ENCODE assay signal across 15 cellular contexts in genomic region chr1:209873067-209873810, GRCh38. TPM values are rescaled to one million over a fixed set of nuclear protein-coding genes. Genes with fewer than 3 reads are reported as not detected.
DNase-seq lines count a peak whose midpoint lies in the region; ATAC-seq, FAIRE-seq and TF ChIP-seq lines count a peak whose summit lies in the region.
"Had no signal": no experiment of that assay in that cellular context is flagged by ENCODE, and none has a peak within 500 bp of the region (broad histone marks: within the 10 kb centered on the region; RNA-seq: fewer than 3 reads in every experiment).

No MANE protein-coding gene starts in this region.

- no peak overlapping the region for H2BK5ac ChIP-seq in neuronal stem cell (ENCODE audit: low read length)

- no peak for TF ChIP-seq CTCF in ovary (IDR thresholded peaks at IDR 0.05)

- H2AK5ac ChIP-seq in neuronal stem cell (ENCODE audit: low read depth, low read length), result no peak overlapping the region

- H3K23ac ChIP-seq in neuronal stem cell (ENCODE audit: low read depth, low read length, poor library complexity), result no peak overlapping the region

- no peak overlapping the region for H2BK120ac ChIP-seq in neuronal stem cell (ENCODE audit: low read depth, low read length)

- peak; percentile 98 for FAIRE-seq in G401.6 (lab: Jason Lieb, UNC)
- FAIRE-seq: GM18507 had no signal

- H3K14ac ChIP-seq in neuronal stem cell (ENCODE audit: low read length), result no peak overlapping the region

- no CpG with 5 or more reads among the region's 3 CpGs for WGBS in neuronal stem cell (ENCODE audit: extremely low coverage in 2 of 2, insufficient read length in 2 of 2, insufficient replicate concordance in 1 of 2), 2 donors
- WGBS in ovary, 3 donors, result 74 to 84% (median 78%) methylated on average over 3 of the region's 3 CpGs

- H4K8ac ChIP-seq in neuronal stem cell (ENCODE audit: low read depth, low read length), result no peak overlapping the region

- H3K18ac ChIP-seq in neuronal stem cell (ENCODE audit: low read length), result no peak overlapping the region

- H3K9me3 ChIP-seq in neuronal stem cell (replicated peaks in 1 of 2; ENCODE audit: control insufficient read depth in 2 of 2, insufficient read depth in 1 of 2, low read depth in 1 of 2, low read length in 2 of 2), result no peaks in the 10 kb centered on the region
- H3K9me3 ChIP-seq in ovary, result no peaks in the 10 kb centered on the region
- H3K9me3 ChIP-seq: body of pancreas had no signal

- H3K27ac ChIP-seq in neuronal stem cell (replicated peaks; ENCODE audit: low read length) (no peak overlapping the region), ovary (no peak overlapping the region)
- H3K27ac ChIP-seq: BLaER1 treated with 17β-estradiol and CSF1 and Interleukin-3, amounts not matched to agents 10 nM and 100 nM; body of pancreas had no signal

- no peak overlapping the region for H3K4me2 ChIP-seq in neuronal stem cell (ENCODE audit: insufficient read depth, low read length, poor library complexity, severe bottlenecking)
- H3K4me2 ChIP-seq: BLaER1 treated with 17β-estradiol and CSF1 and Interleukin-3, amounts not matched to agents 10 nM and 100 nM had no signal

- H3K4me3 ChIP-seq in neuronal stem cell (ENCODE audit: low read length in 2 of 2), result no peak overlapping the region
- no peak overlapping the region for H3K4me3 ChIP-seq in ovary
- H3K4me3 ChIP-seq: BLaER1 treated with 17β-estradiol and CSF1 and Interleukin-3, amounts not matched to agents 10 nM and 100 nM; body of pancreas had no signal

- peaks cover 0 to 16% (median 0%) of the 10 kb centered on the region in 3 experiments for H3K27me3 ChIP-seq in neuronal stem cell (ENCODE audit: control insufficient read depth in 3 of 3, insufficient read depth in 3 of 3, low read depth in 1 of 3, low read length in 3 of 3)
- no peaks in the 10 kb centered on the region for H3K27me3 ChIP-seq in ovary
- H3K27me3 ChIP-seq: BLaER1 treated with 17β-estradiol and CSF1 and Interleukin-3, amounts not matched to agents 10 nM and 100 nM; body of pancreas had no signal

- ATAC-seq in HG02763 (IDR thresholded peaks at IDR 0.05; ENCODE audit: unreplicated experiment), result no peak
- no peak for ATAC-seq in HG03354 (IDR thresholded peaks at IDR 0.05; ENCODE audit: poor library complexity, severe bottlenecking, unreplicated experiment)
- ATAC-seq: body of pancreas had no signal

- no peak overlapping the region for H2BK12ac ChIP-seq in neuronal stem cell (ENCODE audit: low read length)

- TF ChIP-seq POLR2A in ovary (IDR thresholded peaks at IDR 0.05), result no peak

- no peak overlapping the region for H3K9ac ChIP-seq in neuronal stem cell (ENCODE audit: low read depth, low read length, poor library complexity)
- H3K9ac ChIP-seq: BLaER1 treated with 17β-estradiol and CSF1 and Interleukin-3, amounts not matched to agents 10 nM and 100 nM had no signal

- H4K91ac ChIP-seq in neuronal stem cell (ENCODE audit: low read depth, low read length, poor library complexity), result no peak overlapping the region

- intact Hi-C loops in ovary (cut with DNase I), result no loop called here

- H2BK15ac ChIP-seq in neuronal stem cell (ENCODE audit: low read length), result no peak overlapping the region

- DNase-seq in NCI-H226 (peak; percentile 29), dermis blood vessel endothelial cell (peak; percentile 81), neuronal stem cell (ENCODE audit: low spot score) (no peak), ovary (no peak), islet precursor cell (no peak)
- DNase-seq: activated CD4-positive, alpha-beta T cell treated with anti-CD3 and anti-CD28 coated beads, Interleukin-2, amount 10 ng/mL, durations not matched to agents 7 days and 5 days; body of pancreas; GF-D8; NCI-H2029; stimulated activated CD4-positive, alpha-beta T cell treated with anti-CD3 and anti-CD28 coated beads, Interleukin-4, amount 100 ng/mL, for 4 hours had no signal

- H2AFZ ChIP-seq in neuronal stem cell (ENCODE audit: low read length), result peak overlapping the region; percentile 14

- no peak overlapping the region for H3K4ac ChIP-seq in neuronal stem cell (ENCODE audit: low read length)

- no peak for TF ChIP-seq EP300 in ovary (IDR thresholded peaks at IDR 0.05)

- H3K79me1 ChIP-seq in neuronal stem cell (ENCODE audit: low read depth, low read length), result no peaks in the 10 kb centered on the region

- H3K36me3 ChIP-seq in neuronal stem cell (replicated peaks in 1 of 2; ENCODE audit: control insufficient read depth in 2 of 2, insufficient read depth in 2 of 2, low read length in 2 of 2), result no peaks in the 10 kb centered on the region
- H3K36me3 ChIP-seq in ovary, result no peaks in the 10 kb centered on the region
- H3K36me3 ChIP-seq: BLaER1 treated with 17β-estradiol and CSF1 and Interleukin-3, amounts not matched to agents 10 nM and 100 nM had no signal

- no peaks in the 10 kb centered on the region for H3K4me1 ChIP-seq in neuronal stem cell (ENCODE audit: control insufficient read depth in 2 of 2, insufficient read depth in 1 of 2, low read depth in 1 of 2, low read length in 2 of 2)
- H3K4me1 ChIP-seq in ovary (ENCODE audit: insufficient read depth), result peaks cover 7% of the 10 kb centered on the region
- H3K4me1 ChIP-seq: body of pancreas had no signal

RNA-seq across cellular contexts. Expression of gene UTP25, which starts 45.5 kb away (rescaled TPM):
- total RNA-seq in dermis blood vessel endothelial cell (6.9 and 8.2 TPM in 2 replicates), ovary (1 to 10 TPM; 6.0 to 9.9 (median 8.4) TPM)
- 2.7 TPM for polyA plus RNA-seq in neuronal stem cell (2013, experiment 1 of 2)
- 2.8 TPM for polyA plus RNA-seq in neuronal stem cell (2013, experiment 2 of 2)
- 1 to 10 TPM; 4.3 to 8.1 TPM for polyA plus RNA-seq in ovary

Comparison
In these comparisons a context has a peak if more than half of its experiments do, and no peak if none do; other contexts are left out.
1. DNase-seq: peak in NCI-H226 (single experiment) and dermis blood vessel endothelial cell (single experiment); none in neuronal stem cell (single experiment), ovary (0 of 5) and islet precursor cell (single experiment).